Comparison of ENCODE assay signal across 4 cellular contexts in genomic region chr17:5978496-5978895, GRCh38.
"Had no signal": no experiment of that assay in that cellular context is flagged by ENCODE, and none has a peak within 500 bp of the region (broad histone marks: within the 10 kb centered on the region; RNA-seq: fewer than 3 reads in every experiment).

No MANE protein-coding gene starts in this region.

- H3K4me1 Mint-ChIP-seq: GM23338, H9 had no signal

- H3K4me3 Mint-ChIP-seq: GM23338, H9 had no signal

- DNase-seq: H9, HCEC 1CT, IMR-90 had no signal

- H3K27ac Mint-ChIP-seq: GM23338, H9 had no signal

- H3K4me3 ChIP-seq: GM23338 had no signal
